18 cellular contexts compared by ENCODE assay signal in genomic region chr19:18053571-18054219, GRCh38. TPM values are rescaled to one million over a fixed set of nuclear protein-coding genes. Genes with fewer than 3 reads are reported as not detected.
DNase-seq lines count a peak whose midpoint lies in the region; ATAC-seq and TF ChIP-seq lines count a peak whose summit lies in the region.
"Had no signal": no experiment of that assay in that cellular context is flagged by ENCODE, and none has a peak within 500 bp of the region (broad histone marks: within the 10 kb centered on the region; RNA-seq: fewer than 3 reads in every experiment).

No MANE protein-coding gene starts in this region.

- H3K27me3 Mint-ChIP-seq in activated CD4-positive, alpha-beta T cell treated with anti-CD3 and anti-CD28 coated beads for 36 hours, result no peaks in the 10 kb centered on the region
- peaks cover 2% of the 10 kb centered on the region for H3K27me3 Mint-ChIP-seq in osteocyte (ENCODE audit: unreplicated experiment)
- H3K27me3 Mint-ChIP-seq: memory B cell had no signal

- no peaks in the 10 kb centered on the region for H3K9me2 ChIP-seq in SK-N-SH

- H3K27ac ChIP-seq in SK-N-SH (ENCODE audit: low read depth in 2 of 2, low read length in 1 of 2), result peak overlapping the region in 1 of 2 experiments; percentile 10; a peak in 1 of 4 replicates
- H3K27ac ChIP-seq in esophagus muscularis mucosa (replicated peaks in 1 of 4), result peak overlapping the region in 3 of 4 donors; percentile 43 to 72 (median 44)
- peak overlapping the region; percentile 88 to 91 (median 90) for H3K27ac ChIP-seq in gastrocnemius medialis
- H3K27ac ChIP-seq: cardiac muscle cell, suprapubic skin had no signal

- H3K9me3 ChIP-seq in SK-N-SH (no peaks in the 10 kb centered on the region), esophagus muscularis mucosa (no peaks in the 10 kb centered on the region), gastrocnemius medialis (no peaks in the 10 kb centered on the region)
- H3K9me3 ChIP-seq: suprapubic skin had no signal

- H3K27ac Mint-ChIP-seq in activated CD4-positive, alpha-beta T cell treated with anti-CD3 and anti-CD28 coated beads for 36 hours, result no peak overlapping the region
- no peak overlapping the region for H3K27ac Mint-ChIP-seq in osteocyte (ENCODE audit: unreplicated experiment)
- H3K27ac Mint-ChIP-seq: activated CD4-positive, alpha-beta memory T cell treated with anti-CD3 and anti-CD28 coated beads, Interleukin-2, amount 10 ng/mL, durations not matched to agents 7 days and 5 days; memory B cell had no signal

- H3K27me3 ChIP-seq in SK-N-SH (ENCODE audit: insufficient read depth) (no peaks in the 10 kb centered on the region), esophagus muscularis mucosa (no peaks in the 10 kb centered on the region), gastrocnemius medialis (no peaks in the 10 kb centered on the region)
- H3K27me3 ChIP-seq: cardiac muscle cell, suprapubic skin had no signal

- TF ChIP-seq EP300 in SK-N-SH (IDR thresholded peaks at IDR 0.05; ENCODE audit: borderline replicate concordance in 1 of 2, low read depth in 1 of 2, low read length in 1 of 2), result no peak
- no peak for TF ChIP-seq EP300 in esophagus muscularis mucosa (IDR thresholded peaks at IDR 0.05)

- ATAC-seq in activated CD4-positive, alpha-beta T cell treated with anti-CD3 and anti-CD28 coated beads for 36 hours, result no peak
- ATAC-seq in gastrocnemius medialis, result no peak

- H3K79me2 ChIP-seq in SK-N-SH (ENCODE audit: insufficient read depth), result no peaks in the 10 kb centered on the region

- no peak for TF ChIP-seq RAD21 in SK-N-SH (IDR thresholded peaks at IDR 0.05; ENCODE audit: low read length)

- 37% methylated on average over 9 of the region's 9 CpGs for WGBS in SK-N-SH (ENCODE audit: low lambda C conversion rate)
- WGBS in esophagus muscularis mucosa, result 63% methylated on average over 9 of the region's 9 CpGs

- CTCF ChIA-PET in activated CD4-positive, alpha-beta T cell treated with anti-CD3 and anti-CD28 coated beads for 36 hours (lab: Charles Lee), result no interaction called here
- CTCF ChIA-PET in SK-N-SH (lab: Yijun Ruan, JAX), result interaction anchor here (1.1 to 8.9 kb wide), 4 partner anchors 45 to 115 kb away, joined by 3 to 118 read pairs (median 3); partner anchors contain the start of gene ARRDC2

- H3K4me1 Mint-ChIP-seq in activated CD4-positive, alpha-beta T cell treated with anti-CD3 and anti-CD28 coated beads for 36 hours, result peaks cover 20% of the 10 kb centered on the region
- peaks cover 32% of the 10 kb centered on the region for H3K4me1 Mint-ChIP-seq in osteocyte (ENCODE audit: unreplicated experiment)

- DNase-seq in activated CD4-positive, alpha-beta T cell treated with anti-CD3 and anti-CD28 coated beads for 36 hours, result peak; percentile 34
- DNase-seq in activated CD4-positive, alpha-beta T cell treated with anti-CD3 and anti-CD28 coated beads for 4 hours, result no peak
- DNase-seq in SK-N-SH, result no peak
- DNase-seq in esophagus muscularis mucosa (ENCODE audit: extremely low spot score), result no peak
- DNase-seq in gastrocnemius medialis, result no peak
- no peak for DNase-seq in DMS114 treated with DMSO at 0.1 percent for 48 hours (lab: John Stamatoyannopoulos, UW; ENCODE audit: unreplicated experiment)
- no peak for DNase-seq in osteocyte (ENCODE audit: extremely low spot score, unreplicated experiment)
- DNase-seq in iPS-NIHi7 (ENCODE audit: extremely low spot score), result no peak
- DNase-seq: 8988T; activated CD4-positive, alpha-beta memory T cell treated with anti-CD3 and anti-CD28 coated beads, Interleukin-2, amount 10 ng/mL, durations not matched to agents 7 days and 5 days; activated gamma-delta T cell treated with Interleukin-2 at 50 U/mL for 16 hours; NCI-H1105; NCI-H2227 treated with DMSO at 0.1 percent for 48 hours; nucleus accumbens; stimulated activated CD4-positive, alpha-beta T cell treated with anti-CD3 and anti-CD28 coated beads, Interleukin-12 subunit alpha, Interleukin-12 subunit beta, amount 100 ng/mL, for 4 hours had no signal

- TF ChIP-seq CTCF in SK-N-SH (IDR thresholded peaks at IDR 0.05), result no peak
- no peak for TF ChIP-seq CTCF in esophagus muscularis mucosa (IDR thresholded peaks at IDR 0.05)
- TF ChIP-seq CTCF in gastrocnemius medialis (IDR thresholded peaks at IDR 0.05 in 4 of 5, conservative IDR thresholded peaks at IDR 0.05 in 1 of 5), result no peak
- no peak for TF ChIP-seq CTCF in osteocyte (IDR thresholded peaks at IDR 0.05)

- peaks cover 7% of the 10 kb centered on the region for H3F3A ChIP-seq in SK-N-SH (replicated peaks; ENCODE audit: insufficient read depth)

- peaks cover 2 to 5% of the 10 kb centered on the region in 2 experiments; a peak in 2 of 4 replicates for H3K4me1 ChIP-seq in SK-N-SH (ENCODE audit: control insufficient read depth in 1 of 2, insufficient read depth in 2 of 2, low read depth in 1 of 2, low read length in 1 of 2)
- peaks cover 47 to 70% (median 62%) of the 10 kb centered on the region in 4 donors for H3K4me1 ChIP-seq in esophagus muscularis mucosa
- peaks cover 35 to 51% of the 10 kb centered on the region in 2 donors for H3K4me1 ChIP-seq in gastrocnemius medialis

- no peaks in the 10 kb centered on the region for H3K9me3 Mint-ChIP-seq in activated CD4-positive, alpha-beta T cell treated with anti-CD3 and anti-CD28 coated beads for 36 hours (ENCODE audit: low read depth)
- H3K9me3 Mint-ChIP-seq in osteocyte (ENCODE audit: unreplicated experiment), result no peaks in the 10 kb centered on the region
- H3K9me3 Mint-ChIP-seq: activated CD4-positive, alpha-beta memory T cell treated with anti-CD3 and anti-CD28 coated beads, Interleukin-2, amount 10 ng/mL, durations not matched to agents 7 days and 5 days; memory B cell had no signal

- intact Hi-C loops in activated CD4-positive, alpha-beta T cell treated with anti-CD3 and anti-CD28 coated beads for 36 hours (cut with DNase I, micrococcal nuclease), result no loop called here
- intact Hi-C loops in esophagus muscularis mucosa (cut with DNase I) (no loop called here), gastrocnemius medialis (cut with DNase I; ENCODE audit: low total_unique reads) (loop anchor here (5.0 kb wide), 1 partner anchor 99 kb away; the partner anchor contains the start of gene PIK3R2)

- H3K4me3 Mint-ChIP-seq in activated CD4-positive, alpha-beta T cell treated with anti-CD3 and anti-CD28 coated beads for 36 hours, result no peak overlapping the region
- no peak overlapping the region for H3K4me3 Mint-ChIP-seq in osteocyte (ENCODE audit: unreplicated experiment)
- H3K4me3 Mint-ChIP-seq: activated CD4-positive, alpha-beta memory T cell treated with anti-CD3 and anti-CD28 coated beads, Interleukin-2, amount 10 ng/mL, durations not matched to agents 7 days and 5 days; memory B cell had no signal

- H3K4me3 ChIP-seq in SK-N-SH (ENCODE audit: low read depth in 2 of 2, low read length in 1 of 2), result no peak overlapping the region
- H3K4me3 ChIP-seq in esophagus muscularis mucosa, result no peak overlapping the region
- no peak overlapping the region for H3K4me3 ChIP-seq in gastrocnemius medialis
- H3K4me3 ChIP-seq: cardiac muscle cell, suprapubic skin had no signal

- in situ Hi-C loops in gastrocnemius medialis (cut with MboI; ENCODE audit: low sequenced_read_pairs in 4 of 4), result loop anchor here in 3 of 4 donors (10.0 to 25.0 kb wide), 3 partner anchors 49 to 119 kb away; partner anchors contain the start of genes CCDC124 (in 3 of the 3) and ARRDC2 (in 1 of the 3)

- TF ChIP-seq POLR2A in esophagus muscularis mucosa (IDR thresholded peaks at IDR 0.05; ENCODE audit: low read depth) (no peak), gastrocnemius medialis (IDR thresholded peaks at IDR 0.05) (no peak)

- no peak overlapping the region for H3K9ac ChIP-seq in SK-N-SH

- H3K36me3 ChIP-seq in SK-N-SH (replicated peaks in 1 of 2; ENCODE audit: control insufficient read depth in 1 of 2, insufficient read depth in 2 of 2, low read length in 1 of 2), result no peaks in the 10 kb centered on the region
- no peaks in the 10 kb centered on the region for H3K36me3 ChIP-seq in esophagus muscularis mucosa
- no peaks in the 10 kb centered on the region for H3K36me3 ChIP-seq in gastrocnemius medialis
- H3K36me3 ChIP-seq: cardiac muscle cell, suprapubic skin had no signal

- no peak overlapping the region for H3K4me2 ChIP-seq in SK-N-SH

- POLR2A ChIA-PET in activated CD4-positive, alpha-beta T cell treated with anti-CD3 and anti-CD28 coated beads for 36 hours (lab: Charles Lee), result no interaction called here
- POLR2A ChIA-PET in SK-N-SH (lab: Yijun Ruan, JAX), result no interaction called here

- no peak overlapping the region; the same call in 1 of the 2 replicates for H2AFZ ChIP-seq in SK-N-SH (ENCODE audit: low read depth)

- H4K20me1 ChIP-seq in SK-N-SH (ENCODE audit: insufficient read depth), result no peaks in the 10 kb centered on the region

- no peaks in the 10 kb centered on the region for H3K36me3 Mint-ChIP-seq in activated CD4-positive, alpha-beta T cell treated with anti-CD3 and anti-CD28 coated beads for 36 hours (ENCODE audit: low read depth)
- H3K36me3 Mint-ChIP-seq in osteocyte (ENCODE audit: unreplicated experiment), result no peaks in the 10 kb centered on the region
- H3K36me3 Mint-ChIP-seq: memory B cell had no signal

TF ChIP-seq in SK-N-SH, 30 proteins besides CTCF, POLR2A, EP300 and RAD21 (continues in another document):
- no peak for TF ChIP-seq RCOR1 (IDR thresholded peaks at IDR 0.05; ENCODE audit: low read length)
- no peak for TF ChIP-seq JUND (IDR thresholded peaks at IDR 0.05)
- no peak for TF ChIP-seq YY1 (IDR thresholded peaks at IDR 0.05; ENCODE audit: low read depth)

RNA-seq across cellular contexts. Expression of gene IL12RB1, which starts 33.0 kb away (rescaled TPM):
- 10 to 100 TPM; 17.2 to 20.0 TPM for total RNA-seq in activated CD4-positive, alpha-beta T cell treated with anti-CD3 and anti-CD28 coated beads for 36 hours
- polyA plus RNA-seq in SK-N-SH (2012; rRNA removed), result 0.02 TPM in 1 of 2 replicates, not detected in the other
- polyA plus RNA-seq in SK-N-SH (2012; cell fraction: cytosol; rRNA removed), result 0.05 TPM in 1 of 2 replicates, not detected in the other
- polyA plus RNA-seq in SK-N-SH (2012; cell fraction: nucleus; rRNA removed), result not detected in 2 replicates
- total RNA-seq in esophagus muscularis mucosa (1 to 10 TPM in 1 of 4 donors, under 1 TPM in 3; 0.42 to 2.0 (median 0.83) TPM), gastrocnemius medialis (under 1 TPM in 2 of 4 donors, not detected in 2; 0.16 to 0.20 TPM), osteocyte (0.50 and 0.51 TPM in 2 replicates)
- total RNA-seq: cardiac muscle cell had no signal
- polyA plus RNA-seq: cardiac muscle cell had no signal

RNA-seq across cellular contexts. Expression of gene MAST3, which starts 43.9 kb away (rescaled TPM):
- 10 to 100 TPM; 17.4 to 20.1 TPM for total RNA-seq in activated CD4-positive, alpha-beta T cell treated with anti-CD3 and anti-CD28 coated beads for 36 hours
- polyA plus RNA-seq in SK-N-SH (2012; rRNA removed), result 3.1 and 4.5 TPM in 2 replicates
- 1.9 and 3.1 TPM in 2 replicates for polyA plus RNA-seq in SK-N-SH (2012; cell fraction: cytosol; rRNA removed)
- polyA plus RNA-seq in SK-N-SH (2012; cell fraction: nucleus; rRNA removed), result 12.8 and 17.8 TPM in 2 replicates
- total RNA-seq in esophagus muscularis mucosa (1 to 10 TPM; 5.0 to 8.5 (median 6.4) TPM), gastrocnemius medialis (1 to 10 TPM in 3 of 4 donors, under 1 TPM in 1; 0.66 to 2.8 (median 1.6) TPM), osteocyte (7.6 and 8.0 TPM in 2 replicates)

RNA-seq across cellular contexts. Expression of gene ARRDC2, which starts 45.7 kb away (rescaled TPM):
- total RNA-seq in activated CD4-positive, alpha-beta T cell treated with anti-CD3 and anti-CD28 coated beads for 36 hours, result 10 to 100 TPM; 13.5 to 21.7 TPM
- polyA plus RNA-seq in SK-N-SH (2012; rRNA removed), result 5.5 and 6.3 TPM in 2 replicates
- 3.9 and 4.9 TPM in 2 replicates for polyA plus RNA-seq in SK-N-SH (2012; cell fraction: cytosol; rRNA removed)
- polyA plus RNA-seq in SK-N-SH (2012; cell fraction: nucleus; rRNA removed), result 14.9 and 22.3 TPM in 2 replicates
- 10 to 100 TPM; 30.6 to 69.2 (median 62.5) TPM for total RNA-seq in esophagus muscularis mucosa
- total RNA-seq in gastrocnemius medialis, result 100 to 1,000 TPM; 476 to 810 (median 543) TPM
- 15.4 and 19.8 TPM in 2 replicates for total RNA-seq in osteocyte

Comparison
In these comparisons a context has a peak if more than half of its experiments do, and no peak if none do; other contexts are left out.
1. RNA of gene IL12RB1, which starts 33.0 kb away (total RNA-seq): 17.2 to 20.0 TPM in activated CD4-positive, alpha-beta T cell treated with anti-CD3 and anti-CD28 coated beads for 36 hours; 0.42 to 2.0 TPM in esophagus muscularis mucosa, 0.50 to 0.51 TPM in osteocyte and 0.16 to 0.20 TPM in gastrocnemius medialis; every median in the first group is over 4 times any median in the second.
2. RNA of gene ARRDC2, which starts 45.7 kb away (total RNA-seq): 476 to 810 TPM in gastrocnemius medialis; 30.6 to 69.2 TPM in esophagus muscularis mucosa, 13.5 to 21.7 TPM in activated CD4-positive, alpha-beta T cell treated with anti-CD3 and anti-CD28 coated beads for 36 hours and 15.4 to 19.8 TPM in osteocyte; every median in the first group is over 4 times any median in the second.